ENCODE assay signal across 28 cellular contexts in genomic region chr11:127105578-127105977, GRCh38.
DNase-seq lines count a peak whose midpoint lies in the region; ATAC-seq, FAIRE-seq and TF ChIP-seq lines count a peak whose summit lies in the region.
"Had no signal": no experiment of that assay in that cellular context is flagged by ENCODE, and none has a peak within 500 bp of the region (broad histone marks: within the 10 kb centered on the region; RNA-seq: fewer than 3 reads in every experiment).

No MANE protein-coding gene starts in this region.

- no peaks in the 10 kb centered on the region for H3K36me3 ChIP-seq in iPS-18a (ENCODE audit: control insufficient read depth, low read depth, low read length)
- H3K36me3 ChIP-seq: BE2C, HAP-1, ovary, right atrium auricular region, SJCRH30, spleen had no signal

- H3K9ac ChIP-seq in iPS-18a (ENCODE audit: low read length) = no peak overlapping the region

- peak overlapping the region; percentile 10 for H3K4me3 ChIP-seq in iPS-18a (ENCODE audit: low read length)
- H3K4me3 ChIP-seq: HAP-1, ovary, right atrium auricular region, SJCRH30, spleen, testis had no signal

- FAIRE-seq in GM19239 (lab: Jason Lieb, UNC) = no peak
- FAIRE-seq: GM12891, RCC 7860, urothelium cell line had no signal

- peaks cover 35% of the 10 kb centered on the region for H3K4me1 ChIP-seq in iPS-18a (ENCODE audit: control insufficient read depth, low read depth, low read length)
- H3K4me1 ChIP-seq: HAP-1, right atrium auricular region, SJCRH30, spleen, testis had no signal

- no peaks in the 10 kb centered on the region for H3K27me3 ChIP-seq in iPS-18a (ENCODE audit: control insufficient read depth, insufficient read depth, low read length)
- H3K27me3 ChIP-seq: BE2C, ovary, right atrium auricular region, SJCRH30, testis had no signal

- no peak for ATAC-seq in omental fat pad (ENCODE audit: low FRiP score)
- ATAC-seq: stimulated activated memory B cell treated with anti-CD40 and anti-IgM and Interleukin-4, amounts not matched to agents 10 μg/mL and 1 μg/mL and 100 μg/mL, for 72 hours had no signal

- no peak overlapping the region for H3K27ac ChIP-seq in iPS-18a (ENCODE audit: low read length)
- H3K27ac ChIP-seq: epithelial cell of prostate, ovary, right atrium auricular region, SJCRH30, spleen, testis had no signal

- TF ChIP-seq CTCF in omental fat pad (IDR thresholded peaks at IDR 0.05) = no peak

- DNase-seq in COLO668 (lab: John Stamatoyannopoulos, UW; ENCODE audit: unreplicated experiment) (peak; percentile 35), NCI-H128 (lab: John Stamatoyannopoulos, UW; ENCODE audit: unreplicated experiment) (peak; percentile 33), NCI-H69 (lab: John Stamatoyannopoulos, UW) (peak; percentile 91), GM19239 (ENCODE audit: insufficient read length, low spot score) (no peak), omental fat pad (ENCODE audit: low spot score) (no peak), GM03348 (ENCODE audit: low spot score) (no peak)
- no peak for DNase-seq in activated CD4-positive, alpha-beta T cell treated with anti-CD3 and anti-CD28 coated beads, Interleukin-2, amount 50 U/mL, for 48 hours
- DNase-seq: activated CD4-positive, alpha-beta T cell treated with anti-CD3 and anti-CD28 coated beads for 4 hours; activated gamma-delta T cell treated with Interleukin-2 at 50 U/mL for 16 hours; activated T-cell treated with anti-CD3 and anti-CD28 coated beads, Interleukin-2, amount 50 U/mL, for 24 hours; cerebellar nuclear complex; DND-41; naive B cell; NCI-H226; ovary; spleen; stimulated activated CD4-positive, alpha-beta T cell treated with anti-CD3 and anti-CD28 coated beads, Interleukin-2, amount 100 ng/mL, for 48 hours; testis had no signal

- H3K9me3 ChIP-seq in iPS-18a (ENCODE audit: control insufficient read depth, low read depth, low read length) = no peaks in the 10 kb centered on the region
- H3K9me3 ChIP-seq: BE2C, HAP-1, ovary, right atrium auricular region, SJCRH30, spleen, testis had no signal

Comparison
In these comparisons a context has a peak if more than half of its experiments do, and no peak if none do; other contexts are left out.
1. DNase-seq: peak in COLO668 (single experiment), NCI-H128 (single experiment) and NCI-H69 (single experiment); none in activated CD4-positive, alpha-beta T cell treated with anti-CD3 and anti-CD28 coated beads, Interleukin-2, amount 50 U/mL, for 48 hours (0 of 2), GM19239 (single experiment), omental fat pad (single experiment) and GM03348 (single experiment).